9 cellular contexts compared by ENCODE assay signal in the genomic region with DNA sequence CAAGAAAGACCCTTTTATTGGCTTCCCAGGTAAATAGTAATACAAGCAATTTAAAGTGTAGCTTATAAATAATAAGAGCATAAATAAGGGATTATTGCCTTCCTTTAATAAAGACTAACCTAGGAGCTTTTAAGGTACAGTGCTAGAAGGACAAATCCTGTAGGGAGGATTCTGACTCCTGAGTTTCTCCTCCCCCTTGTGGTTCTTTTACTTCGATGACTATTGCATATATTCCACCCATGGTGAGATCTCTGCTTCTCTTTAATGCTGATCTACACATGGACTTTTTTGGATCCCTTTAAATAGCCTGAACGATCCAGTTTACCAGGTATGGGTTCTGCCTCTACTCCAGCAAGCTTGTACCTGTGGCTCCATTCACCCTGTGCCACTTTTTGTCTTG. TPM values are rescaled to one million over a fixed set of nuclear protein-coding genes. Genes with fewer than 3 reads are reported as not detected.
DNase-seq lines count a peak whose midpoint lies in the region; ATAC-seq, FAIRE-seq and TF ChIP-seq lines count a peak whose summit lies in the region.
"Had no signal": no experiment of that assay in that cellular context is flagged by ENCODE, and none has a peak within 500 bp of the region (broad histone marks: within the 10 kb centered on the region; RNA-seq: fewer than 3 reads in every experiment).

No MANE protein-coding gene starts in this region.

- H3K4me3 ChIP-seq in foreskin fibroblast (ENCODE audit: low read depth in 1 of 2, low read length in 2 of 2), result no peak overlapping the region

- DNase-seq in AG20443 (ENCODE audit: low spot score) (peak; percentile 29), GM19239 (ENCODE audit: insufficient read length, low spot score) (no peak), SK-MEL-5 (ENCODE audit: low read depth, low spot score) (peak; percentile 49), foreskin fibroblast (peak in 1 of 2 donors; percentile 59), GOT3 (lab: John Stamatoyannopoulos, UW) (no peak), amygdala (lab: John Stamatoyannopoulos, UW) (no peak), foreskin melanocyte (no peak)
- DNase-seq: NCI-H2081 treated with DMSO at 0.1 percent for 48 hours had no signal

- in situ Hi-C loops in SK-MEL-5 (cut with HindIII; ENCODE audit: low pct_unique_long_range_greater_than_20kb, low sequenced_read_pairs), result no loop called here

- FAIRE-seq in GM19239 (lab: Jason Lieb, UNC), result peak; percentile 69

- TF ChIP-seq CTCF in foreskin fibroblast (IDR thresholded peaks at IDR 0.05; ENCODE audit: low read depth, low read length), result peak; percentile 21

- no peak for ATAC-seq in GM21529 (IDR thresholded peaks at IDR 0.05; ENCODE audit: unreplicated experiment)

RNA-seq across cellular contexts. Expression of gene GALNT7, which starts 2.5 kb away (rescaled TPM):
- 22.1 and 23.7 TPM in 2 replicates for total RNA-seq in SK-MEL-5 (2014; rRNA removed; shearing (Covaris generic))
- polyA plus RNA-seq in SK-MEL-5 (2015; cell fraction: cytosol; rRNA removed), result 18.8 and 27.0 TPM in 2 replicates
- 46.4 and 54.0 TPM in 2 replicates for polyA plus RNA-seq in SK-MEL-5 (2015; cell fraction: nucleus; rRNA removed)

Comparison
In these comparisons a context has a peak if more than half of its experiments do, and no peak if none do; other contexts are left out.
1. DNase-seq: peak in AG20443 (single experiment) and SK-MEL-5 (single experiment); none in GM19239 (single experiment), GOT3 (single experiment), amygdala (0 of 56) and foreskin melanocyte (single experiment).